Comparison of ENCODE assay signal across 8 cellular contexts in genomic region chr14:49767473-49768300, GRCh38. TPM values are rescaled to one million over a fixed set of nuclear protein-coding genes. Genes with fewer than 3 reads are reported as not detected.
A peak's percentile ranks its signal among the peaks of the same experiment; 100 is the strongest.
DNase-seq lines count a peak whose midpoint lies in the region; ATAC-seq, FAIRE-seq and TF ChIP-seq lines count a peak whose summit lies in the region.

A gene with protein sequence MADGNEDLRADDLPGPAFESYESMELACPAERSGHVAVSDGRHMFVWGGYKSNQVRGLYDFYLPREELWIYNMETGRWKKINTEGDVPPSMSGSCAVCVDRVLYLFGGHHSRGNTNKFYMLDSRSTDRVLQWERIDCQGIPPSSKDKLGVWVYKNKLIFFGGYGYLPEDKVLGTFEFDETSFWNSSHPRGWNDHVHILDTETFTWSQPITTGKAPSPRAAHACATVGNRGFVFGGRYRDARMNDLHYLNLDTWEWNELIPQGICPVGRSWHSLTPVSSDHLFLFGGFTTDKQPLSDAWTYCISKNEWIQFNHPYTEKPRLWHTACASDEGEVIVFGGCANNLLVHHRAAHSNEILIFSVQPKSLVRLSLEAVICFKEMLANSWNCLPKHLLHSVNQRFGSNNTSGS (plus strand): TSS chr14:49768153. CDS start chr14:49768469, 316 bp downstream.

- peak; percentile 85 for DNase-seq in NCI-H1092 (lab: John Stamatoyannopoulos, UW)
- peak; percentile 55 for DNase-seq in SKM-1 treated with dmso at 0.1 percent for 144 hours (lab: John Stamatoyannopoulos, UW; ENCODE audit: unreplicated experiment)
- peak; percentile 59 to 95 (median 90) for DNase-seq in head of caudate nucleus
- DNase-seq in pancreas = peak; percentile 89 to 95 (median 92)
- peak; percentile 88 to 91 for DNase-seq in thyroid gland

- TF ChIP-seq CTCF in GM12872 (IDR thresholded peaks at IDR 0.05; ENCODE audit: insufficient read depth, low read depth, low read length) (0 out of 3 replicates have a peak, but pooled peaks have one; percentile 3), pancreas (IDR thresholded peaks at IDR 0.05) (peak in 2 of 4 donors; percentile 7 to 13), thyroid gland (IDR thresholded peaks at IDR 0.05) (peak in 2 of 6 experiments; percentile 40 to 57)

- H3K27me3 ChIP-seq in pancreas (no peaks in the 10 kb centered on the region), thyroid gland (no peaks in the 10 kb centered on the region)

- intact Hi-C loops in head of caudate nucleus (cut with DNase I) (loop anchor here (2.0 to 10.0 kb wide), 3 partner anchors 75 to 135 kb away; partner anchors contain the start of genes KLHDC1 and NEMF), pancreas (cut with DNase I) (loop anchor here in 1 of 3 donors (5.0 kb wide), 1 partner anchor 135 kb away; no protein-coding TSS in a partner anchor), thyroid gland (cut with DNase I) (loop anchor here (5.0 to 10.0 kb wide), 2 partner anchors 73 to 130 kb away; partner anchors contain the start of genes DNAAF2 and KLHDC1)

- H3K27ac Mint-ChIP-seq in activated naive CD8-positive, alpha-beta T cell = peak within 1 kb of the TSS; percentile 99

- peaks cover 0 to 7% (median 0%) of the 10 kb centered on the region in 3 donors for H3K36me3 ChIP-seq in pancreas
- peaks cover 0 to 6% of the 10 kb centered on the region in 2 donors for H3K36me3 ChIP-seq in thyroid gland

- no peaks in the 10 kb centered on the region for H3K36me3 Mint-ChIP-seq in activated naive CD8-positive, alpha-beta T cell

- no peaks in the 10 kb centered on the region for H3K27me3 Mint-ChIP-seq in activated naive CD8-positive, alpha-beta T cell

- 0% methylated on average over 77 to 93 of the region's 93 CpGs for WGBS in pancreas, 2 donors
- 0% methylated on average over 41 to 46 of the region's 93 CpGs for whole genome bisulfite sequencing in thyroid gland, 2 donors

- H3K9me3 ChIP-seq in pancreas = no peaks in the 10 kb centered on the region
- no peaks in the 10 kb centered on the region for H3K9me3 ChIP-seq in thyroid gland

- peaks cover 33% of the 10 kb centered on the region for H3K4me1 Mint-ChIP-seq in activated naive CD8-positive, alpha-beta T cell (ENCODE audit: low read depth)

- no peaks in the 10 kb centered on the region for H3K9me3 Mint-ChIP-seq in activated naive CD8-positive, alpha-beta T cell (ENCODE audit: low read depth)

- peak within 1 kb of the TSS; percentile 84 to 97 (median 96) for H3K27ac ChIP-seq in pancreas
- H3K27ac ChIP-seq in thyroid gland = peak within 1 kb of the TSS; percentile 99 to 100 (median 99)

- no peak for FAIRE-seq in pancreas (lab: Jason Lieb, UNC)

- peak; percentile 86 for ATAC-seq in HG02623 (IDR thresholded peaks at IDR 0.05; ENCODE audit: unreplicated experiment)
- peak; percentile 80 to 88 (median 87) for ATAC-seq in pancreas

- peak; percentile 96 to 99 for TF ChIP-seq POLR2A in thyroid gland (IDR thresholded peaks at IDR 0.05)

- H3K4me1 ChIP-seq in pancreas (peaks cover 6 to 24% (median 16%) of the 10 kb centered on the region in 3 donors), thyroid gland (peaks cover 14 to 28% of the 10 kb centered on the region in 2 donors)

- H3K4me3 ChIP-seq in pancreas (peak within 1 kb of the TSS; percentile 59 to 99 (median 82)), thyroid gland (replicated peaks in 1 of 3) (peak within 1 kb of the TSS; percentile 76 to 100 (median 96))

- H3K4me3 Mint-ChIP-seq in activated naive CD8-positive, alpha-beta T cell = peak within 1 kb of the TSS; percentile 96

RNA-seq across cellular contexts. Expression of the gene that starts here (rescaled TPM):
- total RNA-seq in pancreas (10 to 100 TPM; 25.4 to 50.9 (median 45.4) TPM), thyroid gland (100 to 1,000 TPM; 101 to 165 (median 133) TPM)
- polyA plus RNA-seq in pancreas = 10 to 100 TPM; 31.1 to 58.9 TPM

Comparison
In these comparisons a context has a peak if more than half of its experiments do, and no peak if none do; other contexts are left out.
1. Peak in every context shown above with its lines: DNase-seq, ATAC-seq, H3K4me3 ChIP-seq and H3K27ac ChIP-seq.